Comparison of ENCODE assay signal across 9 cellular contexts in the genomic region with DNA sequence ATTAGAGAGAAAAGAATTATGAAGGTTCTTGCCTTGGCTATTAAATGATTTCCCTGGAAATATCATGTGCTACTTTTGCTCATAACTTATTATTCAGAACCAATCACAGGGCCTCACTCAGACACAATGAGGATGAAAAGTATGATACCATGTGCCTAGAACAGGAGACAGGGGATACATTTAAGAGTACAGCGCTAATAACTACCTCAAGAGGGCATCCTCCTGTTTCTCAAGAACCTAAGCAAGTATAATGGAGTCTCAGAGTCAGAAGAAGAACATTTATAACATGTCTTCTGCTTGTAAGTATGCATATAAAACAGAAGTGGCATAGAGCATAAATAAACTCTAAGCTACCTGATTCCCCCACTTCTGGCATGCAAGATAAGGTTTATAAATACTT.
DNase-seq lines count a peak whose midpoint lies in the region; ATAC-seq, FAIRE-seq and TF ChIP-seq lines count a peak whose summit lies in the region.
"Had no signal": no experiment of that assay in that cellular context is flagged by ENCODE, and none has a peak within 500 bp of the region (broad histone marks: within the 10 kb centered on the region; RNA-seq: fewer than 3 reads in every experiment).

No MANE protein-coding gene starts in this region.

- peak; percentile 83 for ATAC-seq in WTC11
- peak; percentile 68 for ATAC-seq in left lobe of liver
- ATAC-seq in GM21576 (IDR thresholded peaks at IDR 0.05; ENCODE audit: unreplicated experiment), result no peak

- H3K36me3 Mint-ChIP-seq in WTC11, result peaks cover 12% of the 10 kb centered on the region
- H3K36me3 Mint-ChIP-seq: IgD-negative memory B cell had no signal

- no peaks in the 10 kb centered on the region for H3K27me3 Mint-ChIP-seq in WTC11 (ENCODE audit: low read depth)
- H3K27me3 Mint-ChIP-seq: IgD-negative memory B cell had no signal

- H3K9me3 Mint-ChIP-seq in WTC11, result peaks cover 30% of the 10 kb centered on the region

- H3K4me1 Mint-ChIP-seq in WTC11, result no peaks in the 10 kb centered on the region
- H3K4me1 Mint-ChIP-seq: IgD-negative memory B cell had no signal

- no peak for FAIRE-seq in GM12891 (lab: Jason Lieb, UNC)

- H3K4me3 ChIP-seq in BJ (ENCODE audit: low read depth, low read length), result no peak overlapping the region

- POLR2A ChIA-PET in BJ (lab: Charles Lee) (no interaction called here), WTC11 (lab: Charles Lee) (no interaction called here)

- TF ChIP-seq POLR2A in GM12891 (IDR thresholded peaks at IDR 0.05; ENCODE audit: low read depth, low read length), result no peak

- H3K27ac Mint-ChIP-seq in WTC11, result no peak overlapping the region
- H3K27ac Mint-ChIP-seq: IgD-negative memory B cell had no signal

- in situ Hi-C loops in KBM-7 (cut with MboI; ENCODE audit: low pct_unique_long_range_greater_than_20kb, low sequenced_read_pairs), result loop anchor here (25.0 kb wide), 1 partner anchor 358 kb away; no protein-coding TSS in a partner anchor

- peak; percentile 58 for TF ChIP-seq CTCF in BJ (IDR thresholded peaks at IDR 0.05; ENCODE audit: insufficient read depth, low read depth, low read length)
- 0 out of 2 replicates have a peak, but pooled peaks have one; percentile 26 for TF ChIP-seq CTCF in WTC11 (IDR thresholded peaks at IDR 0.05)

- DNase-seq in BJ (ENCODE audit: low read depth) (no peak), KBM-7 (peak; percentile 65), WTC11 (ENCODE audit: low spot score) (no peak), left lobe of liver (ENCODE audit: low spot score) (no peak), COLO668 (lab: John Stamatoyannopoulos, UW; ENCODE audit: unreplicated experiment) (no peak), GM12891 (ENCODE audit: insufficient read length, low spot score) (no peak)
- DNase-seq in stimulated activated CD4-positive, alpha-beta T cell treated with anti-CD3 and anti-CD28 coated beads, Interleukin-4, amount 100 ng/mL, for 24 hours, result no peak

- H3K27me3 ChIP-seq in BJ (ENCODE audit: control insufficient read depth, insufficient read depth, low read length), result no peaks in the 10 kb centered on the region

- CTCF ChIA-PET in BJ (lab: Yijun Ruan, JAX) (interaction anchor here (1.1 to 4.4 kb wide), 4 partner anchors 10 to 17 kb away, joined by 3 to 17 read pairs (median 8); no protein-coding TSS in a partner anchor), WTC11 (lab: Charles Lee) (interaction anchor here (0.6 to 1.0 kb wide), 4 partner anchors 71 to 760 kb away, joined by 3 to 9 read pairs (median 4); no protein-coding TSS in a partner anchor)

- no peak overlapping the region for H3K4me3 Mint-ChIP-seq in WTC11
- H3K4me3 Mint-ChIP-seq: IgD-negative memory B cell had no signal

- no peaks in the 10 kb centered on the region for H3K36me3 ChIP-seq in BJ (ENCODE audit: control insufficient read depth, insufficient read depth, low read length)

TF ChIP-seq in WTC11, 78 proteins besides CTCF, POLR2A, EP300 and RAD21 (continues in another document):
- TF ChIP-seq RELA (CRISPR knock-in tag; IDR thresholded peaks at IDR 0.05; ENCODE audit: borderline replicate concordance) (no peak), FOXK1 (CRISPR knock-in tag; IDR thresholded peaks at IDR 0.05) (no peak), NFATC4 (CRISPR knock-in tag; IDR thresholded peaks at IDR 0.05) (no peak), NFYB (CRISPR knock-in tag; conservative IDR thresholded peaks at IDR 0.05; ENCODE audit: low read depth) (no peak), CREM (CRISPR knock-in tag; IDR thresholded peaks at IDR 0.05) (no peak), GTF2I (CRISPR knock-in tag; conservative IDR thresholded peaks at IDR 0.05) (no peak), GABPB1 (CRISPR knock-in tag; IDR thresholded peaks at IDR 0.05) (no peak)
- TF ChIP-seq, protein P1, sequence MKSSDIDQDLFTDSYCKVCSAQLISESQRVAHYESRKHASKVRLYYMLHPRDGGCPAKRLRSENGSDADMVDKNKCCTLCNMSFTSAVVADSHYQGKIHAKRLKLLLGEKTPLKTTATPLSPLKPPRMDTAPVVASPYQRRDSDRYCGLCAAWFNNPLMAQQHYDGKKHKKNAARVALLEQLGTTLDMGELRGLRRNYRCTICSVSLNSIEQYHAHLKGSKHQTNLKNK (CRISPR knock-in tag; IDR thresholded peaks at IDR 0.05), result no peak
- TF ChIP-seq, protein P2, sequence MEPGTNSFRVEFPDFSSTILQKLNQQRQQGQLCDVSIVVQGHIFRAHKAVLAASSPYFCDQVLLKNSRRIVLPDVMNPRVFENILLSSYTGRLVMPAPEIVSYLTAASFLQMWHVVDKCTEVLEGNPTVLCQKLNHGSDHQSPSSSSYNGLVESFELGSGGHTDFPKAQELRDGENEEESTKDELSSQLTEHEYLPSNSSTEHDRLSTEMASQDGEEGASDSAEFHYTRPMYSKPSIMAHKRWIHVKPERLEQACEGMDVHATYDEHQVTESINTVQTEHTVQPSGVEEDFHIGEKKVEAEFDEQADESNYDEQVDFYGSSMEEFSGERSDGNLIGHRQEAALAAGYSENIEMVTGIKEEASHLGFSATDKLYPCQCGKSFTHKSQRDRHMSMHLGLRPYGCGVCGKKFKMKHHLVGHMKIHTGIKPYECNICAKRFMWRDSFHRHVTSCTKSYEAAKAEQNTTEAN (CRISPR knock-in tag; IDR thresholded peaks at IDR 0.05), result no peak
- TF ChIP-seq, protein P3, sequence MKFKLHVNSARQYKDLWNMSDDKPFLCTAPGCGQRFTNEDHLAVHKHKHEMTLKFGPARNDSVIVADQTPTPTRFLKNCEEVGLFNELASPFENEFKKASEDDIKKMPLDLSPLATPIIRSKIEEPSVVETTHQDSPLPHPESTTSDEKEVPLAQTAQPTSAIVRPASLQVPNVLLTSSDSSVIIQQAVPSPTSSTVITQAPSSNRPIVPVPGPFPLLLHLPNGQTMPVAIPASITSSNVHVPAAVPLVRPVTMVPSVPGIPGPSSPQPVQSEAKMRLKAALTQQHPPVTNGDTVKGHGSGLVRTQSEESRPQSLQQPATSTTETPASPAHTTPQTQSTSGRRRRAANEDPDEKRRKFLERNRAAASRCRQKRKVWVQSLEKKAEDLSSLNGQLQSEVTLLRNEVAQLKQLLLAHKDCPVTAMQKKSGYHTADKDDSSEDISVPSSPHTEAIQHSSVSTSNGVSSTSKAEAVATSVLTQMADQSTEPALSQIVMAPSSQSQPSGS (CRISPR knock-in tag; IDR thresholded peaks at IDR 0.05; ENCODE audit: borderline replicate concordance, low read depth), result no peak
- TF ChIP-seq, protein P4, sequence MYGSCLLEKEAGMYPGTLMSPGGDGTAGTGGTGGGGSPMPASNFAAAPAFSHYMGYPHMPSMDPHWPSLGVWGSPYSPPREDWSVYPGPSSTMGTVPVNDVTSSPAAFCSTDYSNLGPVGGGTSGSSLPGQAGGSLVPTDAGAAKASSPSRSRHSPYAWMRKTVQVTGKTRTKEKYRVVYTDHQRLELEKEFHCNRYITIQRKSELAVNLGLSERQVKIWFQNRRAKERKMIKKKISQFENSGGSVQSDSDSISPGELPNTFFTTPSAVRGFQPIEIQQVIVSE (CRISPR knock-in tag; IDR thresholded peaks at IDR 0.05; ENCODE audit: borderline replicate concordance), result no peak

TF ChIP-seq in GM12891, 5 proteins besides CTCF, POLR2A, EP300 and RAD21:
- no peak for TF ChIP-seq POLR2AphosphoS5 (IDR thresholded peaks at IDR 0.05; ENCODE audit: low read depth, low read length)
- TF ChIP-seq TAF1 (IDR thresholded peaks at IDR 0.05; ENCODE audit: low read depth, low read length), result no peak
- TF ChIP-seq SPI1 (IDR thresholded peaks at IDR 0.05; ENCODE audit: low read depth, low read length), result no peak
- TF ChIP-seq PAX5 (IDR thresholded peaks at IDR 0.05; ENCODE audit: insufficient read depth, low read length, severe bottlenecking), result no peak
- TF ChIP-seq POU2F2 (IDR thresholded peaks at IDR 0.05; ENCODE audit: low read depth, low read length), result no peak
